18 cellular contexts compared by ENCODE assay signal in the genomic region with DNA sequence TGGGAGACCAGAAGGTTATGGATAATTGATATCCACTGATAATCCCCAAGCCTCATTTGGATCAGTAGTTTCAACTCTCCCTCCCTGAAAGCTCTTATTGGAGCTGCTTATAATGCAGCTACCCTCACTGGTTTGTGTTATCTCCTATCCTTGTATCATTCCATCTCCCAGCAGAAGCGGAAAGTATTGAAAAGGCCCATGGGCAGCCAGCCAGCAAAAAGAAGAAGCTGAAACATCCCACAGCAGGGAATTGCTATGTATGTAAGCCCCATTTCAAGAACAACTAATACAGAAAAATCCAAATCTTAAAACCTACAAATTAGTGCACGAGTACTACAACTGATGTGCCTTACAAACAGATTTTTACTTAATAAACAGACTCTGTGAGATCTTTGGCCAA.
"Had no signal": no experiment of that assay in that cellular context is flagged by ENCODE, and none has a peak within 500 bp of the region (broad histone marks: within the 10 kb centered on the region; RNA-seq: fewer than 3 reads in every experiment).

No MANE protein-coding gene starts in this region.

- H3K4me3 ChIP-seq: gastroesophageal sphincter, left lung, lower lobe of right lung, skin epidermis, thoracic aorta had no signal

- H3K4me1 Mint-ChIP-seq: stimulated activated naive CD8-positive, alpha-beta T cell treated with anti-CD3 and anti-CD28 coated beads, Interleukin-15, amount 100 ng/mL, for 72 hours had no signal

- H3K4me3 Mint-ChIP-seq: memory B cell; mesothelial cell of epicardium; nephron progenitor cell; stimulated activated naive B cell treated with anti-CD40 and anti-IgM and Interleukin-4, amounts not matched to agents 10 μg/mL and 1 μg/mL and 100 μg/mL, for 72 hours; stimulated activated naive CD8-positive, alpha-beta T cell treated with anti-CD3 and anti-CD28 coated beads, Interleukin-15, amount 100 ng/mL, for 72 hours had no signal

- H3K4me1 ChIP-seq: left lung had no signal

- H3K27ac ChIP-seq: left lung, lower lobe of right lung, skin epidermis, thoracic aorta had no signal

- H3K27me3 ChIP-seq: gastroesophageal sphincter, left lung had no signal

- FAIRE-seq: endometrium, urothelium cell line had no signal

- H3K9me3 ChIP-seq: gastroesophageal sphincter, lower lobe of right lung, thoracic aorta had no signal

- ATAC-seq: esophagus mucosa; left lung; stimulated activated naive B cell treated with anti-CD40 and anti-IgM and Interleukin-4, amounts not matched to agents 10 μg/mL and 1 μg/mL and 100 μg/mL, for 72 hours; stimulated activated naive CD8-positive, alpha-beta T cell treated with anti-CD3 and anti-CD28 coated beads, Interleukin-15, amount 100 ng/mL, for 72 hours had no signal

- H3K27ac Mint-ChIP-seq: memory B cell; mesothelial cell of epicardium; nephron progenitor cell; stimulated activated naive B cell treated with anti-CD40 and anti-IgM and Interleukin-4, amounts not matched to agents 10 μg/mL and 1 μg/mL and 100 μg/mL, for 72 hours; stimulated activated naive CD8-positive, alpha-beta T cell treated with anti-CD3 and anti-CD28 coated beads, Interleukin-15, amount 100 ng/mL, for 72 hours had no signal

- H3K36me3 ChIP-seq: gastroesophageal sphincter, left lung, lower lobe of right lung, thoracic aorta had no signal

- DNase-seq: effector memory CD4-positive, alpha-beta T cell; glutamatergic neuron; islet precursor cell; left lung; lower lobe of right lung; nephron progenitor cell; stimulated activated CD4-positive, alpha-beta T cell treated with anti-CD3 and anti-CD28 coated beads, Interleukin-2, amount 100 ng/mL, for 24 hours; stimulated activated CD4-positive, alpha-beta T cell treated with anti-CD3 and anti-CD28 coated beads, Interleukin-4, amount 100 ng/mL, for 4 hours; stimulated activated naive B cell treated with anti-CD40 and anti-IgM and Interleukin-4, amounts not matched to agents 10 μg/mL and 1 μg/mL and 100 μg/mL, for 72 hours; stimulated activated naive CD8-positive, alpha-beta T cell treated with anti-CD3 and anti-CD28 coated beads, Interleukin-15, amount 100 ng/mL, for 72 hours had no signal
